8 cellular contexts compared by ENCODE assay signal in genomic region chr4:186726440-186727148, GRCh38. TPM values are rescaled to one million over a fixed set of nuclear protein-coding genes. Genes with fewer than 3 reads are reported as not detected.
DNase-seq lines count a peak whose midpoint lies in the region; ATAC-seq and TF ChIP-seq lines count a peak whose summit lies in the region.

No MANE protein-coding gene starts in this region.

- no peak for TF ChIP-seq CTCF in colonic mucosa (IDR thresholded peaks at IDR 0.05)
- no peak for TF ChIP-seq CTCF in left lung (IDR thresholded peaks at IDR 0.05)

- no peaks in the 10 kb centered on the region for H3K4me1 ChIP-seq in colonic mucosa
- peaks cover 0 to 15% of the 10 kb centered on the region in 2 donors for H3K4me1 ChIP-seq in left lung
- H3K4me1 ChIP-seq in subcutaneous abdominal adipose tissue (ENCODE audit: control insufficient read depth in 5 of 5, insufficient read depth in 5 of 5, low read length in 5 of 5) = peaks cover 2 to 56% (median 50%) of the 10 kb centered on the region in 5 donors

- H3K27ac ChIP-seq in colonic mucosa (peak overlapping the region; percentile 92), left lung (peak overlapping the region; percentile 79 to 90), subcutaneous abdominal adipose tissue (ENCODE audit: low read depth, low read length) (peak overlapping the region; percentile 93)

- H3K9ac ChIP-seq in colonic mucosa (ENCODE audit: low read depth in 2 of 2, low read length in 2 of 2) = peak overlapping the region; percentile 71 to 98
- H3K9ac ChIP-seq in subcutaneous abdominal adipose tissue (ENCODE audit: low read length in 5 of 5) = peak overlapping the region; percentile 64 to 81 (median 68)

- peak; percentile 17 for DNase-seq in activated CD4-positive, alpha-beta T cell treated with anti-CD3 and anti-CD28 coated beads for 48 hours
- DNase-seq in activated CD4-positive, alpha-beta T cell treated with anti-CD3 and anti-CD28 coated beads, Interleukin-2, amount 50 U/mL, for 4 hours = no peak
- DNase-seq in NOMO-1 treated with dmso at 0.1 percent for 144 hours (lab: John Stamatoyannopoulos, UW; ENCODE audit: unreplicated experiment) (peak; percentile 11), colonic mucosa (peak; percentile 88), left lung (peak; percentile 65 to 83)
- no peak for DNase-seq in stimulated activated CD4-positive, alpha-beta T cell treated with anti-CD3 and anti-CD28 coated beads, Interleukin-4, amount 100 ng/mL, for 1 hour

- H3K36me3 ChIP-seq in colonic mucosa (no peaks in the 10 kb centered on the region), left lung (no peaks in the 10 kb centered on the region), subcutaneous abdominal adipose tissue (ENCODE audit: control insufficient read depth in 5 of 5, insufficient read depth in 5 of 5, low read length in 5 of 5) (no peaks in the 10 kb centered on the region)

- no peaks in the 10 kb centered on the region for H3K9me3 ChIP-seq in colonic mucosa
- no peaks in the 10 kb centered on the region for H3K9me3 ChIP-seq in left lung
- H3K9me3 ChIP-seq in subcutaneous abdominal adipose tissue (ENCODE audit: control insufficient read depth in 5 of 5, low read length in 5 of 5) = no peaks in the 10 kb centered on the region

- H3K4me3 ChIP-seq in colonic mucosa = peak overlapping the region; percentile 76
- peak overlapping the region; percentile 63 to 76 for H3K4me3 ChIP-seq in left lung
- peak overlapping the region; percentile 76 to 96 (median 88) for H3K4me3 ChIP-seq in subcutaneous abdominal adipose tissue (ENCODE audit: low read depth in 1 of 5, low read length in 5 of 5)

- ATAC-seq in left lung = peak; percentile 70
- ATAC-seq in HG03520 (IDR thresholded peaks at IDR 0.05; ENCODE audit: unreplicated experiment) = no peak

- intact Hi-C loops in colonic mucosa (cut with DNase I) (loop anchor here (5.0 kb wide), 1 partner anchor 206 kb away; no protein-coding TSS in a partner anchor), left lung (cut with DNase I) (loop anchor here in 1 of 2 donors (10.0 kb wide), 1 partner anchor 208 kb away; no protein-coding TSS in a partner anchor)

- H3K27me3 ChIP-seq in colonic mucosa (no peaks in the 10 kb centered on the region), left lung (peaks cover 0 to 72% of the 10 kb centered on the region in 2 donors), subcutaneous abdominal adipose tissue (ENCODE audit: control insufficient read depth in 5 of 5, insufficient read depth in 4 of 5, low read length in 5 of 5) (peaks cover 0 to 12% (median 3%) of the 10 kb centered on the region in 5 donors)

RNA-seq across cellular contexts. Expression of gene FAT1, which starts 2.9 kb away (rescaled TPM):
- 100 to 1,000 TPM; 243 to 300 TPM for total RNA-seq in colonic mucosa
- 100 to 1,000 TPM in 1 of 2 donors, 10 to 100 TPM in 1; 70.3 to 131 TPM for total RNA-seq in left lung

Comparison
In these comparisons a context has a peak if more than half of its experiments do, and no peak if none do; other contexts are left out.
1. DNase-seq: peak in activated CD4-positive, alpha-beta T cell treated with anti-CD3 and anti-CD28 coated beads for 48 hours (single experiment), NOMO-1 treated with dmso at 0.1 percent for 144 hours (single experiment), colonic mucosa (single experiment) and left lung (2 of 2); none in activated CD4-positive, alpha-beta T cell treated with anti-CD3 and anti-CD28 coated beads, Interleukin-2, amount 50 U/mL, for 4 hours (0 of 2) and stimulated activated CD4-positive, alpha-beta T cell treated with anti-CD3 and anti-CD28 coated beads, Interleukin-4, amount 100 ng/mL, for 1 hour (single experiment).
2. Peak in every context shown above with its lines, with median percentiles within 50 percentile points of each other: H3K27ac ChIP-seq and H3K4me3 ChIP-seq.